1 cellular context compared by ENCODE assay signal in genomic region chr11:6618117-6619020, GRCh38.
TF ChIP-seq lines count a peak whose summit lies in the region.

No MANE protein-coding gene starts in this region.

TF ChIP-seq in endothelial cell of umbilical vein, 7 proteins besides CTCF, POLR2A, EP300 and RAD21 (continued from another document):
- TF ChIP-seq EZH2 (IDR thresholded peaks at IDR 0.05; ENCODE audit: borderline replicate concordance, low read depth, low read length, severe bottlenecking): no peak
- peak; percentile 84 for TF ChIP-seq FOS (IDR thresholded peaks at IDR 0.05; ENCODE audit: borderline replicate concordance, insufficient read depth, low read length)
- no peak for TF ChIP-seq MYC (IDR thresholded peaks at IDR 0.05; ENCODE audit: low read depth, low read length)
